In the genomic region with DNA sequence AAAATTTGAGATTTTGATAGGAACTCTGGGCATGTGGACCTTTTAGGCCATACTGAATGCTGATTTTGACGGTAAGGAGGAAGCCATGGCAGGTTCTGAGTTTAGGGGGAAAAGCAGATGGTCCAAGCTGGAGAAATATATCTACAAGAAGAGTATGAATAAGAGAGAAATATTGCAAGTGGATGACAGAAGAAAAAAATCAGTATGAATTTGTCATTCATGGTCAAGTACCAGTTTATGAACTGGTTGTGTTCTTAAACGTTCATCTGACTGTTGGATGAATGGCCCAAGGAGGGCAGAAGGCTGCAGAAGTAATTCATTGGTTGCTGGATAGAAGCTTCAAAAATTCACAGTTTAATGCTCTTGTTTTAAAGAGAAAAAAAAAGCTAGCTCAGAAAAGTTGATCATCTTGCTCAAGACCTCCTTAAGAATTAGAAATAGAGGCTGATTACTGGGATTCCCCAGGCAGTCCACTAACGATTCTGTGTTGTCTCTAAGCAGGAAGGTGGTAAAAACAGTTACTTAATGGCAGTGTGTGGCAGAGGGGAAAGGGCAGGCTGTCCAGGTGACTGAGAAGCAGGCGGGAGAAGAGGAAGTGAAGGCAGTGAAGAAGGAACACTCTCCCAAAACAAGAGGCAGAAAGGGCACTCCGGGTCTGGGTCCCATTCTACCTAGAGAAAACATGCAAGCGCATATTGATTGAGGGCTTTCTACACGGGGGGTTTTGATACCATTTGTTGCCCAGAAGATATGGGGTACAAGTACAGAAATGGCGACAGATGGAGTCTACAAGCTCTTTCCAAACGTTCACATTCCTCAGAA, we compare ENCODE assay signal across 1 cellular context.
TF ChIP-seq lines count a peak whose summit lies in the region.

No MANE protein-coding gene starts in this region.

TF ChIP-seq in GM12878, 131 proteins besides CTCF, POLR2A, EP300 and RAD21 (continued from another document):
- peak; percentile 88 for TF ChIP-seq RELB (IDR thresholded peaks at IDR 0.05; ENCODE audit: low read depth)
- no peak for TF ChIP-seq NFYA (IDR thresholded peaks at IDR 0.05; ENCODE audit: borderline replicate concordance, low read depth, low read length)
- TF ChIP-seq, protein P1, sequence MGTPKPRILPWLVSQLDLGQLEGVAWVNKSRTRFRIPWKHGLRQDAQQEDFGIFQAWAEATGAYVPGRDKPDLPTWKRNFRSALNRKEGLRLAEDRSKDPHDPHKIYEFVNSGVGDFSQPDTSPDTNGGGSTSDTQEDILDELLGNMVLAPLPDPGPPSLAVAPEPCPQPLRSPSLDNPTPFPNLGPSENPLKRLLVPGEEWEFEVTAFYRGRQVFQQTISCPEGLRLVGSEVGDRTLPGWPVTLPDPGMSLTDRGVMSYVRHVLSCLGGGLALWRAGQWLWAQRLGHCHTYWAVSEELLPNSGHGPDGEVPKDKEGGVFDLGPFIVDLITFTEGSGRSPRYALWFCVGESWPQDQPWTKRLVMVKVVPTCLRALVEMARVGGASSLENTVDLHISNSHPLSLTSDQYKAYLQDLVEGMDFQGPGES (IDR thresholded peaks at IDR 0.05), result 0 out of 2 replicates have a peak, but pooled peaks have one; percentile 38
- TF ChIP-seq YY1 (IDR thresholded peaks at IDR 0.05; ENCODE audit: low read depth, low read length), result peak; percentile 21; the same call in 1 of the 2 replicates
- TF ChIP-seq MYB (IDR thresholded peaks at IDR 0.05; ENCODE audit: borderline replicate concordance, low read depth, low read length), result no peak
- no peak for TF ChIP-seq SUZ12 (IDR thresholded peaks at IDR 0.05; ENCODE audit: unreplicated experiment)
- TF ChIP-seq STAT1 (conservative IDR thresholded peaks at IDR 0.05), result no peak
- TF ChIP-seq, protein P2, sequence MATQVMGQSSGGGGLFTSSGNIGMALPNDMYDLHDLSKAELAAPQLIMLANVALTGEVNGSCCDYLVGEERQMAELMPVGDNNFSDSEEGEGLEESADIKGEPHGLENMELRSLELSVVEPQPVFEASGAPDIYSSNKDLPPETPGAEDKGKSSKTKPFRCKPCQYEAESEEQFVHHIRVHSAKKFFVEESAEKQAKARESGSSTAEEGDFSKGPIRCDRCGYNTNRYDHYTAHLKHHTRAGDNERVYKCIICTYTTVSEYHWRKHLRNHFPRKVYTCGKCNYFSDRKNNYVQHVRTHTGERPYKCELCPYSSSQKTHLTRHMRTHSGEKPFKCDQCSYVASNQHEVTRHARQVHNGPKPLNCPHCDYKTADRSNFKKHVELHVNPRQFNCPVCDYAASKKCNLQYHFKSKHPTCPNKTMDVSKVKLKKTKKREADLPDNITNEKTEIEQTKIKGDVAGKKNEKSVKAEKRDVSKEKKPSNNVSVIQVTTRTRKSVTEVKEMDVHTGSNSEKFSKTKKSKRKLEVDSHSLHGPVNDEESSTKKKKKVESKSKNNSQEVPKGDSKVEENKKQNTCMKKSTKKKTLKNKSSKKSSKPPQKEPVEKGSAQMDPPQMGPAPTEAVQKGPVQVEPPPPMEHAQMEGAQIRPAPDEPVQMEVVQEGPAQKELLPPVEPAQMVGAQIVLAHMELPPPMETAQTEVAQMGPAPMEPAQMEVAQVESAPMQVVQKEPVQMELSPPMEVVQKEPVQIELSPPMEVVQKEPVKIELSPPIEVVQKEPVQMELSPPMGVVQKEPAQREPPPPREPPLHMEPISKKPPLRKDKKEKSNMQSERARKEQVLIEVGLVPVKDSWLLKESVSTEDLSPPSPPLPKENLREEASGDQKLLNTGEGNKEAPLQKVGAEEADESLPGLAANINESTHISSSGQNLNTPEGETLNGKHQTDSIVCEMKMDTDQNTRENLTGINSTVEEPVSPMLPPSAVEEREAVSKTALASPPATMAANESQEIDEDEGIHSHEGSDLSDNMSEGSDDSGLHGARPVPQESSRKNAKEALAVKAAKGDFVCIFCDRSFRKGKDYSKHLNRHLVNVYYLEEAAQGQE (IDR thresholded peaks at IDR 0.05; ENCODE audit: low read depth, low read length), result no peak
- TF ChIP-seq PML (IDR thresholded peaks at IDR 0.05; ENCODE audit: low read length), result no peak
- TF ChIP-seq IRF4 (IDR thresholded peaks at IDR 0.05; ENCODE audit: low read depth, low read length), result 0 out of 2 replicates have a peak, but pooled peaks have one; percentile 23
- TF ChIP-seq NR2C2 (IDR thresholded peaks at IDR 0.05; ENCODE audit: borderline replicate concordance, control insufficient read depth, insufficient read length, low read depth), result no peak
- no peak for TF ChIP-seq EZH2 (IDR thresholded peaks at IDR 0.05; ENCODE audit: borderline replicate concordance, control insufficient read depth, low read depth, low read length)
- TF ChIP-seq FOXK2 (IDR thresholded peaks at IDR 0.05), result no peak
- TF ChIP-seq E2F4 (IDR thresholded peaks at IDR 0.05; ENCODE audit: low read depth, low read length), result no peak
- peak; percentile 31 for TF ChIP-seq RELA (IDR thresholded peaks at IDR 0.05; ENCODE audit: borderline replicate concordance, partially characterized antibody)
- TF ChIP-seq, protein P3, sequence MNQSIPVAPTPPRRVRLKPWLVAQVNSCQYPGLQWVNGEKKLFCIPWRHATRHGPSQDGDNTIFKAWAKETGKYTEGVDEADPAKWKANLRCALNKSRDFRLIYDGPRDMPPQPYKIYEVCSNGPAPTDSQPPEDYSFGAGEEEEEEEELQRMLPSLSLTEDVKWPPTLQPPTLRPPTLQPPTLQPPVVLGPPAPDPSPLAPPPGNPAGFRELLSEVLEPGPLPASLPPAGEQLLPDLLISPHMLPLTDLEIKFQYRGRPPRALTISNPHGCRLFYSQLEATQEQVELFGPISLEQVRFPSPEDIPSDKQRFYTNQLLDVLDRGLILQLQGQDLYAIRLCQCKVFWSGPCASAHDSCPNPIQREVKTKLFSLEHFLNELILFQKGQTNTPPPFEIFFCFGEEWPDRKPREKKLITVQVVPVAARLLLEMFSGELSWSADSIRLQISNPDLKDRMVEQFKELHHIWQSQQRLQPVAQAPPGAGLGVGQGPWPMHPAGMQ (IDR thresholded peaks at IDR 0.05; ENCODE audit: borderline replicate concordance), result no peak
TF ChIP-seq in GM12878: peak in this region for 22.
